24 cellular contexts compared by ENCODE assay signal in the genomic region with DNA sequence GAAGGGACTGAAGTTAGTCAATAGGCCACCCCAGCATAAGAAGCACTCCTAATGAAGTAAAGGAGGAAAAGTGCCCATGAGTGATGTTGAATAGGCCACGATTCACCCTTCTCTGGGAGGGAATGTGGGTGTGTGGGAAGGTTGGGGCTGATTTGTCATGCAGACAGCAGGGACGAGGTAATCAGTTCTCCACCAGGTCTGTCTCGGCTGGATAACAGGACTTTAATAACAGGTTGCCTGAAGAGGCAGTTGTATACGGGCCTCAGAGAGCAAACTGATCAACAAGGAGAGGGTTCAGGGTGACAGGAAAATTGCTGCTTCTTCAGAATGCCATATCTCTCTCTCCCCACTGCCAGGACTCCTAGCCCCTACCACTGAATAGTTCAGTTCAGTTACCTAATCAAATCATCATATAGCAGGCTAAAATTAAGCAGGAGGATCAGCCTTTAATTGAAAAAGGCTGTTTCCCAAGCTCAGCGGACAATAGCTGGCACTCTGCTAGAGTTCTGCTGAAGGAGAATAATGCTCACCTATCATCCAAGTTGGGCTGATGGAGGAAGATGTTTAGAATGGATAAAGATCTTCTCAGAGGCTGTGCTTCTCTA. TPM values are rescaled to one million over a fixed set of nuclear protein-coding genes. Genes with fewer than 3 reads are reported as not detected.
"Had no signal": no experiment of that assay in that cellular context is flagged by ENCODE, and none has a peak within 500 bp of the region (broad histone marks: within the 10 kb centered on the region; RNA-seq: fewer than 3 reads in every experiment).

No MANE protein-coding gene starts in this region.

- ATAC-seq: activated CD8-positive, alpha-beta T cell treated with anti-CD3 and anti-CD28 coated beads, Interleukin-2, amount 10 ng/mL, durations not matched to agents 7 days and 5 days; activated naive CD8-positive, alpha-beta T cell treated with anti-CD3 and anti-CD28 coated beads, Interleukin-2, amount 50 U/mL, for 24 hours; left ventricle myocardium superior; stimulated activated naive CD8-positive, alpha-beta T cell treated with anti-CD3 and anti-CD28 coated beads, Interleukin-15, amount 100 ng/mL, for 72 hours had no signal

- H3K4me3 ChIP-seq: dorsolateral prefrontal cortex, neural progenitor cell, right atrium auricular region, suprapubic skin had no signal

- H3K27ac Mint-ChIP-seq: activated CD4-positive, alpha-beta T cell treated with anti-CD3 and anti-CD28 coated beads, Interleukin-2, amount 10 ng/mL, durations not matched to agents 24 days and 14 days; activated CD8-positive, alpha-beta T cell treated with anti-CD3 and anti-CD28 coated beads, Interleukin-2, amount 10 ng/mL, durations not matched to agents 7 days and 5 days; activated naive CD4-positive, alpha-beta T cell treated with anti-CD3 and anti-CD28 coated beads for 36 hours; activated naive CD8-positive, alpha-beta T cell treated with anti-CD3 and anti-CD28 coated beads, Interleukin-2, amount 50 U/mL, for 24 hours; activated T-cell treated with anti-CD3 and anti-CD28 coated beads, Interleukin-2, amount 50 U/mL, for 24 hours; activated T-helper 2 cell treated with anti-CD3 and anti-CD28 coated beads, Interferon-gamma antibody, Interleukin-2, Interleukin-4, amounts not matched to agents 10 μg/mL and 5 μg/mL and 100 μg/mL, durations not matched to agents 14 hours and 24 hours and 36 hours; memory B cell; naive B cell; neural progenitor cell; progenitor cell of endocrine pancreas; stimulated activated naive CD8-positive, alpha-beta T cell treated with anti-CD3 and anti-CD28 coated beads, Interleukin-15, amount 100 ng/mL, for 72 hours; type B pancreatic cell had no signal

- H3K9me3 ChIP-seq: right atrium auricular region, suprapubic skin had no signal

- H3K27me3 Mint-ChIP-seq: activated naive CD8-positive, alpha-beta T cell treated with anti-CD3 and anti-CD28 coated beads, Interleukin-2, amount 50 U/mL, for 24 hours had no signal

- H3K27ac ChIP-seq: dorsolateral prefrontal cortex, epithelial cell of prostate, neural progenitor cell, right atrium auricular region, suprapubic skin had no signal

- DNase-seq: activated CD4-positive, alpha-beta T cell treated with anti-CD3 and anti-CD28 coated beads, Interleukin-2, amount 10 ng/mL, durations not matched to agents 24 days and 14 days; activated CD4-positive, CD25-positive, alpha-beta regulatory T cell; activated CD8-positive, alpha-beta T cell treated with anti-CD3 and anti-CD28 coated beads, Interleukin-2, amount 10 ng/mL, durations not matched to agents 7 days and 5 days; activated naive CD4-positive, alpha-beta T cell treated with anti-CD3 and anti-CD28 coated beads for 36 hours; activated naive CD8-positive, alpha-beta T cell treated with anti-CD3 and anti-CD28 coated beads, Interleukin-2, amount 50 U/mL, for 24 hours; activated T-cell treated with anti-CD3 and anti-CD28 coated beads, Interleukin-2, amount 50 U/mL, for 24 hours; anterior cingulate cortex; central memory CD4-positive, alpha-beta T cell; dorsolateral prefrontal cortex; left ventricle myocardium superior; naive B cell; stimulated activated CD4-positive, alpha-beta T cell treated with anti-CD3 and anti-CD28 coated beads, Interleukin-4, amount 100 ng/mL, for 1 hour; stimulated activated naive CD8-positive, alpha-beta T cell treated with anti-CD3 and anti-CD28 coated beads, Interleukin-15, amount 100 ng/mL, for 72 hours had no signal

- H3K9me3 Mint-ChIP-seq: activated CD4-positive, alpha-beta T cell treated with anti-CD3 and anti-CD28 coated beads, Interleukin-2, amount 10 ng/mL, durations not matched to agents 24 days and 14 days; activated naive CD4-positive, alpha-beta T cell treated with anti-CD3 and anti-CD28 coated beads for 36 hours; activated naive CD8-positive, alpha-beta T cell treated with anti-CD3 and anti-CD28 coated beads, Interleukin-2, amount 50 U/mL, for 24 hours; activated T-cell treated with anti-CD3 and anti-CD28 coated beads, Interleukin-2, amount 50 U/mL, for 24 hours; activated T-helper 2 cell treated with anti-CD3 and anti-CD28 coated beads, Interferon-gamma antibody, Interleukin-2, Interleukin-4, amounts not matched to agents 10 μg/mL and 5 μg/mL and 100 μg/mL, durations not matched to agents 14 hours and 24 hours and 36 hours; brain; memory B cell; naive B cell; neural progenitor cell; stimulated activated naive CD8-positive, alpha-beta T cell treated with anti-CD3 and anti-CD28 coated beads, Interleukin-15, amount 100 ng/mL, for 72 hours; type B pancreatic cell had no signal

- H3K27me3 ChIP-seq: neural progenitor cell, right atrium auricular region, suprapubic skin had no signal

- H3K4me3 Mint-ChIP-seq: activated CD4-positive, alpha-beta T cell treated with anti-CD3 and anti-CD28 coated beads, Interleukin-2, amount 10 ng/mL, durations not matched to agents 24 days and 14 days; activated CD8-positive, alpha-beta T cell treated with anti-CD3 and anti-CD28 coated beads, Interleukin-2, amount 10 ng/mL, durations not matched to agents 7 days and 5 days; activated naive CD4-positive, alpha-beta T cell treated with anti-CD3 and anti-CD28 coated beads for 36 hours; activated naive CD8-positive, alpha-beta T cell treated with anti-CD3 and anti-CD28 coated beads, Interleukin-2, amount 50 U/mL, for 24 hours; activated T-cell treated with anti-CD3 and anti-CD28 coated beads, Interleukin-2, amount 50 U/mL, for 24 hours; brain; memory B cell; naive B cell; neural progenitor cell; stimulated activated naive CD8-positive, alpha-beta T cell treated with anti-CD3 and anti-CD28 coated beads, Interleukin-15, amount 100 ng/mL, for 72 hours; type B pancreatic cell had no signal

- H3K4me1 ChIP-seq: right atrium auricular region, suprapubic skin had no signal

- H3K36me3 ChIP-seq: neural progenitor cell, right atrium auricular region, suprapubic skin had no signal

- H3K36me3 Mint-ChIP-seq: brain, memory B cell, naive B cell, neural progenitor cell, type B pancreatic cell had no signal

- H3K4me1 Mint-ChIP-seq: activated CD4-positive, alpha-beta T cell treated with anti-CD3 and anti-CD28 coated beads, Interleukin-2, amount 10 ng/mL, durations not matched to agents 24 days and 14 days; activated naive CD8-positive, alpha-beta T cell treated with anti-CD3 and anti-CD28 coated beads, Interleukin-2, amount 50 U/mL, for 24 hours; memory B cell; naive B cell; stimulated activated naive CD8-positive, alpha-beta T cell treated with anti-CD3 and anti-CD28 coated beads, Interleukin-15, amount 100 ng/mL, for 72 hours had no signal

RNA-seq across cellular contexts. Expression of a gene that starts 43.6 kb away (rescaled TPM):
- total RNA-seq: activated CD4-positive, alpha-beta T cell treated with anti-CD3 and anti-CD28 coated beads, Interleukin-2, amount 10 ng/mL, durations not matched to agents 24 days and 14 days; activated CD8-positive, alpha-beta T cell treated with anti-CD3 and anti-CD28 coated beads, Interleukin-2, amount 10 ng/mL, durations not matched to agents 7 days and 5 days; activated naive CD4-positive, alpha-beta T cell treated with anti-CD3 and anti-CD28 coated beads for 36 hours; activated T-helper 2 cell treated with anti-CD3 and anti-CD28 coated beads, Interferon-gamma antibody, Interleukin-2, Interleukin-4, amounts not matched to agents 10 μg/mL and 5 μg/mL and 100 μg/mL, durations not matched to agents 14 hours and 24 hours and 36 hours; left ventricle myocardium superior; mononuclear cell; osteoblast; right atrium auricular region; suprapubic skin had no signal
